Comparison of ENCODE assay signal across 24 cellular contexts in the genomic region with DNA sequence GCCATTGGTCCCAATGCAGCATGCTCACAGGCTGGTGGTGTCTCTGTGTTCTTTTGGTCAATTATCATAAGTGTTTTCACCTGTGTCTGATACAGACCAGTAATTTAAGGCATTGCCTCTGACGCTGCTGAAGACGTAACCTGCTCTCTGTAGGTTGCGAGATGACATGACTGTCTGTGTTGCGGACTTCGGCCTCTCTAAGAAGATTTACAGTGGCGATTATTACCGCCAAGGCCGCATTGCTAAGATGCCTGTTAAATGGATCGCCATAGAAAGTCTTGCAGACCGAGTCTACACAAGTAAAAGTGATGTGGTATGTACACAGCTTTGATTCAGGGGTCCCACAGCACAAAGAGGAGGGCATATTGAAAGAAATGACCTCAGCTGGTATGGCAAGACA.
"Had no signal": no experiment of that assay in that cellular context is flagged by ENCODE, and none has a peak within 500 bp of the region (broad histone marks: within the 10 kb centered on the region; RNA-seq: fewer than 3 reads in every experiment).

No MANE protein-coding gene starts in this region.

- H3K4me3 Mint-ChIP-seq: dendritic cell treated with granulocyte-macrophage colony-stimulating factor and Interleukin-4, amounts not matched to agents 40 ng/mL and 50 ng/mL, for 4 days; endodermal cell; naive thymus-derived CD8-positive, alpha-beta T cell; nephron progenitor cell; stimulated activated naive CD8-positive, alpha-beta T cell treated with anti-CD3 and anti-CD28 coated beads, Interleukin-15, amount 100 ng/mL, for 72 hours had no signal

- H3K4me1 ChIP-seq: colonic mucosa, esophagus squamous epithelium, lower lobe of right lung, prostate gland, suprapubic skin, transverse colon had no signal

- H3K27me3 ChIP-seq: colonic mucosa, esophagus squamous epithelium, heart right ventricle, suprapubic skin, transverse colon had no signal

- H3K36me3 Mint-ChIP-seq: naive thymus-derived CD8-positive, alpha-beta T cell had no signal

- DNase-seq: colonic mucosa; effector CD8-positive, alpha-beta T cell; esophagus squamous epithelium; glutamatergic neuron; heart right ventricle; hippocampal formation; left ventricle myocardium superior; lower lobe of right lung; naive thymus-derived CD8-positive, alpha-beta T cell; nephron progenitor cell; nucleus accumbens; right cardiac atrium; stimulated activated CD4-positive, alpha-beta T cell treated with anti-CD3 and anti-CD28 coated beads, Interleukin-12 subunit alpha, Interleukin-12 subunit beta, amount 100 ng/mL, for 4 hours; stimulated activated CD4-positive, alpha-beta T cell treated with anti-CD3 and anti-CD28 coated beads, Interleukin-1b, Interleukin-23, amount 100 ng/mL, for 48 hours; stimulated activated CD4-positive, alpha-beta T cell treated with anti-CD3 and anti-CD28 coated beads, Interleukin-4, amount 100 ng/mL, for 1 hour; stimulated activated CD8-positive, alpha-beta memory T cell treated with anti-CD3 and anti-CD28 coated beads, Interleukin-4, amount 100 ng/mL, for 48 hours; stimulated activated naive CD4-positive, alpha-beta T cell; stimulated activated naive CD8-positive, alpha-beta T cell treated with anti-CD3 and anti-CD28 coated beads, Interleukin-15, amount 100 ng/mL, for 72 hours; transverse colon had no signal

- H3K4me3 ChIP-seq: colonic mucosa, esophagus squamous epithelium, heart right ventricle, lower lobe of right lung, prostate gland, skin epidermis, suprapubic skin, transverse colon had no signal

- H3K27ac ChIP-seq: colonic mucosa, esophagus squamous epithelium, lower lobe of right lung, prostate gland, skin epidermis, suprapubic skin, transverse colon had no signal

- ATAC-seq: heart right ventricle; left ventricle myocardium superior; lower lobe of right lung; naive thymus-derived CD8-positive, alpha-beta T cell; right cardiac atrium; stimulated activated naive CD8-positive, alpha-beta T cell treated with anti-CD3 and anti-CD28 coated beads, Interleukin-15, amount 100 ng/mL, for 72 hours had no signal

- H3K4me1 Mint-ChIP-seq: naive thymus-derived CD8-positive, alpha-beta T cell; stimulated activated naive CD8-positive, alpha-beta T cell treated with anti-CD3 and anti-CD28 coated beads, Interleukin-15, amount 100 ng/mL, for 72 hours had no signal

- H3K9me3 ChIP-seq: colonic mucosa, esophagus squamous epithelium, heart right ventricle, lower lobe of right lung, prostate gland, suprapubic skin, transverse colon had no signal

- H3K9me3 Mint-ChIP-seq: naive thymus-derived CD8-positive, alpha-beta T cell; stimulated activated naive CD8-positive, alpha-beta T cell treated with anti-CD3 and anti-CD28 coated beads, Interleukin-15, amount 100 ng/mL, for 72 hours had no signal

- H3K36me3 ChIP-seq: colonic mucosa, prostate gland, transverse colon had no signal

- H3K27ac Mint-ChIP-seq: naive thymus-derived CD8-positive, alpha-beta T cell; nephron progenitor cell; stimulated activated naive CD8-positive, alpha-beta T cell treated with anti-CD3 and anti-CD28 coated beads, Interleukin-15, amount 100 ng/mL, for 72 hours had no signal
